ENCODE assay signal across 1 cellular context in the genomic region with DNA sequence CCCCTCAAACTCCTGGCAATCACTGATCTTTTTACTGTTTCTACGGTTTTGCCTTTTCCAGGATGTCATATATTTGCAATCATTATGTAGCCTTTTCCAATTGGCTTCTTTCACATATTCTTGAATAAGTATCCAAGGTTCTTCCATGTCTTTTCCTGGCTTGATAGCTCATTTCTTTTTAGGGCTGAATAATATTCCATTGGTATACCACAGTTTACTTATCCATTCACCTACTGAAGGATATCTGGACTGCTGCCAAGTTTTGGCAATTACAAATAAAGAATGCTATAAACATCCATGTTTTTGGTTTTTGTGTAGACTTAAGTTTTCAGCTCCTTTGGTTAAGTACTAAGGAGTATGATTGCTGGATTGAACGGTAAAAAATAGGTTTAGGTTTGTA.
TF ChIP-seq lines count a peak whose summit lies in the region.

No MANE protein-coding gene starts in this region.

TF ChIP-seq in HEK293, 187 proteins besides CTCF, POLR2A, EP300 and RAD21 (continued from another document):
- TF ChIP-seq, protein P1, sequence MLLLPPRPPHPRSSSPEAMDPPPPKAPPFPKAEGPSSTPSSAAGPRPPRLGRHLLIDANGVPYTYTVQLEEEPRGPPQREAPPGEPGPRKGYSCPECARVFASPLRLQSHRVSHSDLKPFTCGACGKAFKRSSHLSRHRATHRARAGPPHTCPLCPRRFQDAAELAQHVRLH (tag by site-specific recombination; IDR thresholded peaks at IDR 0.05): 0 out of 2 replicates have a peak, but pooled peaks have one; percentile 29
- no peak for TF ChIP-seq ZNF514 (tag by site-specific recombination; IDR thresholded peaks at IDR 0.05)
- TF ChIP-seq, protein P2, sequence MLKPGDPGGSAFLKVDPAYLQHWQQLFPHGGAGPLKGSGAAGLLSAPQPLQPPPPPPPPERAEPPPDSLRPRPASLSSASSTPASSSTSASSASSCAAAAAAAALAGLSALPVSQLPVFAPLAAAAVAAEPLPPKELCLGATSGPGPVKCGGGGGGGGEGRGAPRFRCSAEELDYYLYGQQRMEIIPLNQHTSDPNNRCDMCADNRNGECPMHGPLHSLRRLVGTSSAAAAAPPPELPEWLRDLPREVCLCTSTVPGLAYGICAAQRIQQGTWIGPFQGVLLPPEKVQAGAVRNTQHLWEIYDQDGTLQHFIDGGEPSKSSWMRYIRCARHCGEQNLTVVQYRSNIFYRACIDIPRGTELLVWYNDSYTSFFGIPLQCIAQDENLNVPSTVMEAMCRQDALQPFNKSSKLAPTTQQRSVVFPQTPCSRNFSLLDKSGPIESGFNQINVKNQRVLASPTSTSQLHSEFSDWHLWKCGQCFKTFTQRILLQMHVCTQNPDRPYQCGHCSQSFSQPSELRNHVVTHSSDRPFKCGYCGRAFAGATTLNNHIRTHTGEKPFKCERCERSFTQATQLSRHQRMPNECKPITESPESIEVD (tag by site-specific recombination; IDR thresholded peaks at IDR 0.05): peak; percentile 26; the same call in 1 of the 2 replicates
- no peak for TF ChIP-seq ZNF354C (tag by site-specific recombination; IDR thresholded peaks at IDR 0.05; ENCODE audit: borderline replicate concordance, low read depth)
- no peak for TF ChIP-seq ZNF24 (tag by site-specific recombination; IDR thresholded peaks at IDR 0.05)
- TF ChIP-seq ZNF132 (tag by site-specific recombination; IDR thresholded peaks at IDR 0.05; ENCODE audit: borderline replicate concordance): no peak
- no peak for TF ChIP-seq FEZF1 (tag by site-specific recombination; IDR thresholded peaks at IDR 0.05)
- TF ChIP-seq ZNF830 (tag by site-specific recombination; IDR thresholded peaks at IDR 0.05; ENCODE audit: low read depth): no peak
- TF ChIP-seq, protein P3, sequence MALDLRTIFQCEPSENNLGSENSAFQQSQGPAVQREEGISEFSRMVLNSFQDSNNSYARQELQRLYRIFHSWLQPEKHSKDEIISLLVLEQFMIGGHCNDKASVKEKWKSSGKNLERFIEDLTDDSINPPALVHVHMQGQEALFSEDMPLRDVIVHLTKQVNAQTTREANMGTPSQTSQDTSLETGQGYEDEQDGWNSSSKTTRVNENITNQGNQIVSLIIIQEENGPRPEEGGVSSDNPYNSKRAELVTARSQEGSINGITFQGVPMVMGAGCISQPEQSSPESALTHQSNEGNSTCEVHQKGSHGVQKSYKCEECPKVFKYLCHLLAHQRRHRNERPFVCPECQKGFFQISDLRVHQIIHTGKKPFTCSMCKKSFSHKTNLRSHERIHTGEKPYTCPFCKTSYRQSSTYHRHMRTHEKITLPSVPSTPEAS (tag by site-specific recombination; IDR thresholded peaks at IDR 0.05): no peak
